1 cellular context compared by ENCODE assay signal in genomic region chr20:6976535-6976934, GRCh38.
TF ChIP-seq lines count a peak whose summit lies in the region.

No MANE protein-coding gene starts in this region.

TF ChIP-seq in GM23338, 12 proteins besides CTCF, POLR2A, EP300 and RAD21 (continued from another document):
- TF ChIP-seq REST (IDR thresholded peaks at IDR 0.05; ENCODE audit: unreplicated experiment), result no peak
- no peak for TF ChIP-seq NANOG (IDR thresholded peaks at IDR 0.05; ENCODE audit: borderline replicate concordance)
- no peak for TF ChIP-seq ZNF114 (CRISPR knock-in tag; IDR thresholded peaks at IDR 0.05)
- TF ChIP-seq ZNF331 (CRISPR knock-in tag; IDR thresholded peaks at IDR 0.05; ENCODE audit: low read depth), result no peak
- TF ChIP-seq POLR2AphosphoS5 (IDR thresholded peaks at IDR 0.05; ENCODE audit: low read depth), result no peak
- TF ChIP-seq EZH2 (IDR thresholded peaks at IDR 0.05; ENCODE audit: low read depth, unreplicated experiment), result no peak
- no peak for TF ChIP-seq STAT1 (IDR thresholded peaks at IDR 0.05; ENCODE audit: unreplicated experiment)
- TF ChIP-seq, protein P1, sequence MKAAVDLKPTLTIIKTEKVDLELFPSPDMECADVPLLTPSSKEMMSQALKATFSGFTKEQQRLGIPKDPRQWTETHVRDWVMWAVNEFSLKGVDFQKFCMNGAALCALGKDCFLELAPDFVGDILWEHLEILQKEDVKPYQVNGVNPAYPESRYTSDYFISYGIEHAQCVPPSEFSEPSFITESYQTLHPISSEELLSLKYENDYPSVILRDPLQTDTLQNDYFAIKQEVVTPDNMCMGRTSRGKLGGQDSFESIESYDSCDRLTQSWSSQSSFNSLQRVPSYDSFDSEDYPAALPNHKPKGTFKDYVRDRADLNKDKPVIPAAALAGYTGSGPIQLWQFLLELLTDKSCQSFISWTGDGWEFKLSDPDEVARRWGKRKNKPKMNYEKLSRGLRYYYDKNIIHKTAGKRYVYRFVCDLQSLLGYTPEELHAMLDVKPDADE (IDR thresholded peaks at IDR 0.05), result no peak
- TF ChIP-seq EZH2phosphoT487 (IDR thresholded peaks at IDR 0.05; ENCODE audit: unreplicated experiment), result no peak
TF ChIP-seq in GM23338: peak in this region for 0.
